Comparison of ENCODE assay signal across 32 cellular contexts in genomic region chr16:85087899-85088569, GRCh38. TPM values are rescaled to one million over a fixed set of nuclear protein-coding genes. Genes with fewer than 3 reads are reported as not detected.
"Had no signal": no experiment of that assay in that cellular context is flagged by ENCODE, and none has a peak within 500 bp of the region (broad histone marks: within the 10 kb centered on the region; RNA-seq: fewer than 3 reads in every experiment).

No MANE protein-coding gene starts in this region.

- H3K27me3 ChIP-seq: ascending aorta, body of pancreas, SJSA1 had no signal

- H3K27ac ChIP-seq: ascending aorta, body of pancreas, SJSA1 had no signal

- DNase-seq: activated CD4-positive, alpha-beta T cell treated with anti-CD3 and anti-CD28 coated beads for 48 hours; activated CD4-positive, alpha-beta T cell treated with anti-CD3 and anti-CD28 coated beads, Interleukin-2, amount 50 U/mL, for 4 hours; activated CD8-positive, alpha-beta memory T cell treated with anti-CD3 and anti-CD28 coated beads, Interleukin-2, amount 50 U/mL, for 48 hours; activated CD8-positive, alpha-beta T cell treated with anti-CD3 and anti-CD28 coated beads, Interleukin-2, amount 10 ng/mL, durations not matched to agents 7 days and 5 days; activated effector memory CD4-positive, alpha-beta T cell treated with Interleukin-2 at 50 U/mL for 16 hours; activated naive CD4-positive, alpha-beta T cell; activated T-cell treated with anti-CD3 and anti-CD28 coated beads, Interleukin-2, amount 50 U/mL, for 24 hours; amniotic stem cell; body of pancreas; central memory CD4-positive, alpha-beta T cell; Karpas-422; NCI-H1105 treated with DMSO at 0.1 percent for 48 hours; NCI-H146; NCI-H187 treated with DMSO at 0.1 percent for 48 hours; NCI-H2081 treated with DMSO at 0.1 percent for 48 hours; NCI-H2171; NCI-H2227 treated with DMSO at 0.1 percent for 48 hours; NCI-H69; NK-92 treated with Interleukin-12 subunit alpha and Interleukin-12 subunit beta, amount 100 ng/mL, for 24 hours; OCI-M1; SHP77; SW 1271 had no signal

- H3K36me3 Mint-ChIP-seq: activated naive CD4-positive, alpha-beta T cell treated with anti-CD3 and anti-CD28 coated beads, Interleukin-2, amount 50 U/mL, for 24 hours had no signal

- H3K9me3 Mint-ChIP-seq: activated naive CD4-positive, alpha-beta T cell treated with anti-CD3 and anti-CD28 coated beads, Interleukin-2, amount 50 U/mL, for 24 hours; activated T-cell treated with anti-CD3 and anti-CD28 coated beads, Interleukin-2, amount 50 U/mL, for 24 hours; activated T-helper 1 cell treated with anti-CD3 and anti-CD28 coated beads, Interleukin-12 subunit alpha, Interleukin-12 subunit beta, Interleukin-2, Interleukin-4 antibody, amounts not matched to agents 30 ng/mL and 10 ng/mL and 1 ng/mL, durations not matched to agents 14 hours and 24 hours and 36 hours had no signal

- H3K9me3 ChIP-seq: ascending aorta, body of pancreas, SJSA1 had no signal

- H3K27ac Mint-ChIP-seq: activated CD8-positive, alpha-beta T cell treated with anti-CD3 and anti-CD28 coated beads, Interleukin-2, amount 10 ng/mL, durations not matched to agents 7 days and 5 days; activated naive CD4-positive, alpha-beta T cell treated with anti-CD3 and anti-CD28 coated beads, Interleukin-2, amount 50 U/mL, for 24 hours; activated T-cell treated with anti-CD3 and anti-CD28 coated beads, Interleukin-2, amount 50 U/mL, for 24 hours; activated T-helper 1 cell treated with anti-CD3 and anti-CD28 coated beads, Interleukin-12 subunit alpha, Interleukin-12 subunit beta, Interleukin-2, Interleukin-4 antibody, amounts not matched to agents 30 ng/mL and 10 ng/mL and 1 ng/mL, durations not matched to agents 14 hours and 24 hours and 36 hours had no signal

- H3K4me1 ChIP-seq: SJSA1 had no signal

- H3K4me3 ChIP-seq: ascending aorta, body of pancreas, SJSA1 had no signal

- H3K27me3 Mint-ChIP-seq: activated naive CD4-positive, alpha-beta T cell treated with anti-CD3 and anti-CD28 coated beads, Interleukin-2, amount 50 U/mL, for 24 hours; activated T-cell treated with anti-CD3 and anti-CD28 coated beads, Interleukin-2, amount 50 U/mL, for 24 hours had no signal

- ATAC-seq: activated CD4-positive, CD25-positive, alpha-beta regulatory T cell treated with anti-CD3 and anti-CD28 coated beads, Interleukin-2, amount 50 U/mL, for 24 hours; activated CD8-positive, alpha-beta T cell treated with anti-CD3 and anti-CD28 coated beads, Interleukin-2, amount 10 ng/mL, durations not matched to agents 7 days and 5 days; body of pancreas; Panc1; SK-N-SH treated with all-trans-retinoic acid at 6 μM for 48 hours had no signal

- H3K36me3 ChIP-seq: SJSA1 had no signal

- H3K4me3 Mint-ChIP-seq: activated CD8-positive, alpha-beta T cell treated with anti-CD3 and anti-CD28 coated beads, Interleukin-2, amount 10 ng/mL, durations not matched to agents 7 days and 5 days; activated naive CD4-positive, alpha-beta T cell treated with anti-CD3 and anti-CD28 coated beads, Interleukin-2, amount 50 U/mL, for 24 hours; activated T-cell treated with anti-CD3 and anti-CD28 coated beads, Interleukin-2, amount 50 U/mL, for 24 hours; activated T-helper 1 cell treated with anti-CD3 and anti-CD28 coated beads, Interleukin-12 subunit alpha, Interleukin-12 subunit beta, Interleukin-2, Interleukin-4 antibody, amounts not matched to agents 30 ng/mL and 10 ng/mL and 1 ng/mL, durations not matched to agents 14 hours and 24 hours and 36 hours had no signal

RNA-seq across cellular contexts. Expression of gene CIBAR2, which starts 24.2 kb away (rescaled TPM):
- total RNA-seq: activated CD8-positive, alpha-beta T cell treated with anti-CD3 and anti-CD28 coated beads, Interleukin-2, amount 10 ng/mL, durations not matched to agents 7 days and 5 days; activated T-helper 1 cell treated with anti-CD3 and anti-CD28 coated beads, Interleukin-12 subunit alpha, Interleukin-12 subunit beta, Interleukin-2, Interleukin-4 antibody, amounts not matched to agents 30 ng/mL and 10 ng/mL and 1 ng/mL, durations not matched to agents 14 hours and 24 hours and 36 hours; ascending aorta; body of pancreas; bronchial epithelial cell; NCI-H460; T-helper 1 cell treated with Interleukin-12 subunit alpha and Interleukin-12 subunit beta and Interleukin-4 antibody, amounts not matched to agents 30 ng/mL and 1 ng/mL, for 36 hours had no signal
